In genomic region chr6:116370717-116371383, GRCh38 we compare ENCODE assay signal across 8 cellular contexts. TPM values are rescaled to one million over a fixed set of nuclear protein-coding genes. Genes with fewer than 3 reads are reported as not detected.
DNase-seq lines count a peak whose midpoint lies in the region; ATAC-seq and TF ChIP-seq lines count a peak whose summit lies in the region.

Gene DSE, plus strand, starts transcription at chr6:116370947. Its CDS starts 28,304 bp downstream, at chr6:116399251.

- H3K79me2 ChIP-seq in DND-41 (ENCODE audit: insufficient read depth, low read length), result no peaks in the 10 kb centered on the region

- H3K4me1 ChIP-seq in DND-41 (ENCODE audit: insufficient read depth, low read length) (peaks cover 17% of the 10 kb centered on the region), HUES48 (ENCODE audit: control insufficient read depth, insufficient read depth, low read length) (peaks cover 14% of the 10 kb centered on the region), spleen (peaks cover 11 to 82% (median 47%) of the 10 kb centered on the region in 6 donors)

- intact Hi-C loops in spleen (cut with DNase I; ENCODE audit: low total_unique reads), result no loop called here

- TF ChIP-seq POLR2A in spleen (IDR thresholded peaks at IDR 0.05), result peak; percentile 26 to 84 (median 83)

- peak within 1 kb of the TSS; percentile 15; the same call in 1 of the 2 replicates for H3K27ac ChIP-seq in DND-41 (ENCODE audit: low read length)
- H3K27ac ChIP-seq in HUES48 (ENCODE audit: low read depth, low read length), result peak within 1 kb of the TSS; percentile 84
- H3K27ac ChIP-seq in spleen, result peak within 1 kb of the TSS; percentile 89 to 97 (median 94)

- H3K9me3 ChIP-seq in DND-41 (ENCODE audit: insufficient read depth, low read length, severe bottlenecking) (no peaks in the 10 kb centered on the region), HUES48 (ENCODE audit: control insufficient read depth, insufficient read depth, low read length) (no peaks in the 10 kb centered on the region), spleen (no peaks in the 10 kb centered on the region)

- no peak for TF ChIP-seq CTCF in DND-41 (IDR thresholded peaks at IDR 0.05; ENCODE audit: borderline replicate concordance, extremely low read depth, low read length, poor library complexity, severe bottlenecking)
- TF ChIP-seq CTCF in cardiac fibroblast (IDR thresholded peaks at IDR 0.05; ENCODE audit: low read depth, low read length), result no peak
- no peak for TF ChIP-seq CTCF in spleen (IDR thresholded peaks at IDR 0.05 in 8 of 11, conservative IDR thresholded peaks at IDR 0.05 in 3 of 11)

- H3K27me3 ChIP-seq in DND-41 (ENCODE audit: insufficient read depth, low read length, poor library complexity) (peaks cover 19% of the 10 kb centered on the region), HUES48 (ENCODE audit: control insufficient read depth, insufficient read depth, low read length) (no peaks in the 10 kb centered on the region), spleen (replicated peaks in 1 of 7) (no peaks in the 10 kb centered on the region)

- H3K4me2 ChIP-seq in DND-41 (ENCODE audit: insufficient read depth, low read length), result peak within 1 kb of the TSS; percentile 100

- ATAC-seq in DND-41 (ENCODE audit: insufficient read depth, low read depth) (peak; percentile 89), GM21390 (IDR thresholded peaks at IDR 0.05; ENCODE audit: unreplicated experiment) (peak; percentile 74)

- WGBS in spleen, 5 donors, result 0 to 1% (median 1%) methylated on average over 37 to 86 of the region's 86 CpGs

- DNase-seq in DND-41 (peak; percentile 81), UCSD-AML1 (lab: John Stamatoyannopoulos, UW; ENCODE audit: unreplicated experiment) (peak; percentile 77), cardiac fibroblast (ENCODE audit: low read depth in 2 of 2) (peak; percentile 86 to 89), iPS-NIHi7 (ENCODE audit: extremely low spot score) (peak; percentile 90), spleen (peak; percentile 96), NOMO-1 (lab: John Stamatoyannopoulos, UW; ENCODE audit: unreplicated experiment in 2 of 2) (no peak)

- H3K36me3 ChIP-seq in DND-41 (ENCODE audit: insufficient read depth, low read length), result no peaks in the 10 kb centered on the region
- no peaks in the 10 kb centered on the region for H3K36me3 ChIP-seq in HUES48 (ENCODE audit: control insufficient read depth, insufficient read depth, low read length)
- no peaks in the 10 kb centered on the region for H3K36me3 ChIP-seq in spleen

- peaks cover 2% of the 10 kb centered on the region; the same call in 1 of the 2 replicates for H4K20me1 ChIP-seq in DND-41 (ENCODE audit: insufficient read depth, low read length)

- H3K4me3 ChIP-seq in DND-41 (ENCODE audit: low read depth in 1 of 2, low read length in 2 of 2) (peak within 1 kb of the TSS; percentile 50 to 84), HUES48 (ENCODE audit: low read depth, low read length) (peak within 1 kb of the TSS; percentile 93), cardiac fibroblast (replicated peaks in 1 of 2; ENCODE audit: low read depth in 2 of 2, low read length in 2 of 2) (peak within 1 kb of the TSS; percentile 85 to 88), spleen (peak within 1 kb of the TSS; percentile 71 to 92 (median 82))

- H3K9ac ChIP-seq in DND-41 (ENCODE audit: low read depth, low read length) (peak within 1 kb of the TSS; percentile 64), HUES48 (ENCODE audit: low read depth, low read length) (peak within 1 kb of the TSS; percentile 86)

- peak within 1 kb of the TSS; percentile 86 for H2AFZ ChIP-seq in DND-41 (ENCODE audit: low read depth, low read length)

RNA-seq across cellular contexts. Expression of gene DSE, which starts in this region (rescaled TPM):
- total RNA-seq in spleen, result 10 to 100 TPM; 52.9 to 82.3 (median 65.4) TPM
- 1 to 10 TPM; 8.2 to 9.4 (median 9.2) TPM for polyA plus RNA-seq in spleen

Comparison
In these comparisons a context has a peak if more than half of its experiments do, and no peak if none do; other contexts are left out.
1. DNase-seq: peak in DND-41 (single experiment), UCSD-AML1 (single experiment), cardiac fibroblast (2 of 2), iPS-NIHi7 (single experiment) and spleen (single experiment); none in NOMO-1 (0 of 2).
2. H3K27ac ChIP-seq: peak in every context shown above with its lines; median percentile 94 in spleen; 84 in HUES48; 15 in DND-41.
3. Peak in every context shown above with its lines, with median percentiles within 50 percentile points of each other: H3K4me3 ChIP-seq.